In the genomic region with DNA sequence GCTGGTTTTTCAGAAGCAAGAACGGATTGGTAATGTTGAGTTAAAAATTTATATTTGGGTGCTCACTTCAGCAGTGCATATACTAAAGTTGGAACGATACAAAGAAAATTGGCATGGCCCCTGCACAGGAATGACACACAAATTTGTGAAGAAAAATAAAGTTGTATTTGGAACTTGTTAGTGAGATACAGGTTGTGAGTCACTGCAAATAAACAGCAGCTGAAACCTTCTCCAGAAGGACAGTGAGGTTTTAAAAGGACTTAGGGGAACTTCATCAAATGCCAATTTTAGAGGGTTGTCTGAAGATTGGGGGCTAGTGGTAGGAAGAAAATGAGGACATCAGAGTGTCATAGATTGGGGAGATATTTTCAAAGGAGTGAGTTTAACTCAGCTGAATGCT, we compare ENCODE assay signal across 31 cellular contexts.
"Had no signal": no experiment of that assay in that cellular context is flagged by ENCODE, and none has a peak within 500 bp of the region (broad histone marks: within the 10 kb centered on the region; RNA-seq: fewer than 3 reads in every experiment).

No MANE protein-coding gene starts in this region.

- H3K27me3 ChIP-seq: brain microvascular endothelial cell, cardiac muscle cell had no signal

- H3K4me1 Mint-ChIP-seq: activated naive CD8-positive, alpha-beta T cell treated with anti-CD3 and anti-CD28 coated beads for 36 hours; activated T-helper 17 cell treated with anti-CD3 and anti-CD28 coated beads, Interleukin-2, amount 50 U/mL, for 72 hours; central memory CD8-positive, alpha-beta T cell had no signal

- H3K27ac ChIP-seq: brain microvascular endothelial cell, cardiac muscle cell, WERI-Rb-1 had no signal

- H3K36me3 Mint-ChIP-seq: activated naive CD8-positive, alpha-beta T cell treated with anti-CD3 and anti-CD28 coated beads for 36 hours had no signal

- H3K4me3 ChIP-seq: cardiac muscle cell had no signal

- H3K9me3 Mint-ChIP-seq: activated CD8-positive, alpha-beta T cell treated with anti-CD3 and anti-CD28 coated beads for 36 hours; activated naive CD8-positive, alpha-beta T cell treated with anti-CD3 and anti-CD28 coated beads for 36 hours; activated T-cell treated with anti-CD3 and anti-CD28 coated beads, Interleukin-2, amount 50 U/mL, for 72 hours; activated T-helper 17 cell treated with anti-CD3 and anti-CD28 coated beads, Interleukin-2, amount 50 U/mL, for 72 hours; central memory CD8-positive, alpha-beta T cell had no signal

- ATAC-seq: activated CD8-positive, alpha-beta T cell treated with anti-CD3 and anti-CD28 coated beads for 36 hours; activated T-cell treated with anti-CD3 and anti-CD28 coated beads, Interleukin-2, amount 50 U/mL, for 72 hours; activated T-helper 17 cell treated with anti-CD3 and anti-CD28 coated beads, Interleukin-2, amount 50 U/mL, for 72 hours had no signal

- H3K36me3 ChIP-seq: brain microvascular endothelial cell, cardiac muscle cell, WERI-Rb-1 had no signal

- H3K4me3 Mint-ChIP-seq: activated CD8-positive, alpha-beta T cell treated with anti-CD3 and anti-CD28 coated beads for 36 hours; activated naive CD8-positive, alpha-beta T cell treated with anti-CD3 and anti-CD28 coated beads for 36 hours; activated T-cell treated with anti-CD3 and anti-CD28 coated beads, Interleukin-2, amount 50 U/mL, for 72 hours; activated T-helper 17 cell treated with anti-CD3 and anti-CD28 coated beads, Interleukin-2, amount 50 U/mL, for 72 hours; central memory CD8-positive, alpha-beta T cell had no signal

- H3K27ac Mint-ChIP-seq: activated CD8-positive, alpha-beta T cell treated with anti-CD3 and anti-CD28 coated beads for 36 hours; activated naive CD8-positive, alpha-beta T cell treated with anti-CD3 and anti-CD28 coated beads for 36 hours; activated T-cell treated with anti-CD3 and anti-CD28 coated beads, Interleukin-2, amount 50 U/mL, for 72 hours; activated T-helper 17 cell treated with anti-CD3 and anti-CD28 coated beads, Interleukin-2, amount 50 U/mL, for 72 hours had no signal

- DNase-seq: activated CD4-positive, alpha-beta T cell treated with anti-CD3 and anti-CD28 coated beads for 1 hour; activated CD4-positive, alpha-beta T cell treated with anti-CD3 and anti-CD28 coated beads for 48 hours; activated CD4-positive, CD25-positive, alpha-beta regulatory T cell; activated CD8-positive, alpha-beta T cell treated with anti-CD3 and anti-CD28 coated beads for 36 hours; activated effector memory CD4-positive, alpha-beta T cell treated with anti-CD3 and anti-CD28 coated beads, Interleukin-2, amount 50 U/mL, for 16 hours; activated naive CD4-positive, alpha-beta T cell; activated naive CD4-positive, alpha-beta T cell treated with anti-CD3 and anti-CD28 coated beads, Interleukin-2, amount 50 U/mL, for 16 hours; activated naive CD8-positive, alpha-beta T cell treated with anti-CD3 and anti-CD28 coated beads for 36 hours; activated T-cell treated with anti-CD3 and anti-CD28 coated beads, Interleukin-2, amount 50 U/mL, for 1 hour; activated T-cell treated with anti-CD3 and anti-CD28 coated beads, Interleukin-2, amount 50 U/mL, for 72 hours; amniotic stem cell; aorta; brain microvascular endothelial cell; KG1; NCI-H1092 treated with DMSO at 0.1 percent for 48 hours; NCI-H1417; NCI-H187 treated with DMSO at 0.1 percent for 48 hours; NCI-H2081; NCI-H2171 treated with DMSO at 0.1 percent for 48 hours; NCI-H2227 treated with DMSO at 0.1 percent for 48 hours; NCI-H446 treated with DMSO at 0.1 percent for 48 hours; NCI-H524; Right ventricle myocardium superior; SW 1271; T-helper 1 cell; T-helper 2 cell; T1000; WERI-Rb-1 had no signal

- H3K27me3 Mint-ChIP-seq: activated CD8-positive, alpha-beta T cell treated with anti-CD3 and anti-CD28 coated beads for 36 hours had no signal
